Comparison of ENCODE assay signal across 16 cellular contexts in the genomic region with DNA sequence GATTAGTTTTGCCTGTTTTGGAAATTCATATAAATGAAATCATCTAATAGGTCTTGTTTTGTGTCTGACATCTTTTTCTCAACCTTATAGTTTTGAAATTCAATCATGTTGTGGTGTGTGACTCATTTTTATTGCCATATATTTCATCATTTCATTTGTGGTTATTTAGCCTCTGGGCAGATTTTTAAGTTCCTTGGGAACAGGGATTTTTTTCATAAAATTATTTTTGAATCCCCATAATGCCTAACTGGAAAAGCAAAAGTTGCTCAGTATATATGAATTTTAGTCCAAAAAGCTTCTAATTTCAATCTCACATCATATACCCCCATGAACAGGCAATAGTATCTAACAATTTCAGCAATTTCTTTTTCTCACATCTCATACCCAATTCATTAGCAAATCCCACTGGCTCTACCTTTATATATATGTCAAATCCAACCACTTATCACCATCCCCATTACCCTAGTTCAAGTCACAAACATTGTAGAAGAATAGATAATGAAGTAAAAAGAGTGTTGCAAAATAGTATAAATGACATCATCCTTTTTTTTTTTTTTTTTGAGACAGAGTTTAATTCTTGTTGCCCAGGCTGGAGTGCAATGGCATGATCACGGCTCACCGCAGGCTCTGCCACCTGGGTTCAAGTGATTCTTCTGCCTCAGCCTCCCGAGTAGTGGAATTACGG. TPM values are rescaled to one million over a fixed set of nuclear protein-coding genes. Genes with fewer than 3 reads are reported as not detected.
DNase-seq lines count a peak whose midpoint lies in the region; TF ChIP-seq lines count a peak whose summit lies in the region.
"Had no signal": no experiment of that assay in that cellular context is flagged by ENCODE, and none has a peak within 500 bp of the region (broad histone marks: within the 10 kb centered on the region; RNA-seq: fewer than 3 reads in every experiment).

No MANE protein-coding gene starts in this region.

- no peak for TF ChIP-seq CTCF in MCF 10A (IDR thresholded peaks at IDR 0.05; ENCODE audit: unreplicated experiment)
- TF ChIP-seq CTCF in breast epithelium (IDR thresholded peaks at IDR 0.05) = no peak
- no peak for TF ChIP-seq CTCF in epithelial cell of esophagus (IDR thresholded peaks at IDR 0.05; ENCODE audit: insufficient read depth, low read depth, low read length, missing control alignments)
- TF ChIP-seq CTCF in tibial nerve (IDR thresholded peaks at IDR 0.05) = no peak

- no peaks in the 10 kb centered on the region for H3K27me3 Mint-ChIP-seq in MCF 10A (ENCODE audit: insufficient read depth, unreplicated experiment)

- DNase-seq in MCF 10A (ENCODE audit: unreplicated experiment) (peak; percentile 77), breast epithelium (ENCODE audit: low spot score in 2 of 2) (no peak), NOMO-1 treated with DMSO at 0.1 percent for 48 hours (lab: John Stamatoyannopoulos, UW; ENCODE audit: unreplicated experiment) (peak; percentile 59), epithelial cell of esophagus (ENCODE audit: low read depth) (peak; percentile 84), tibial nerve (ENCODE audit: low spot score in 2 of 2) (no peak), G401 (ENCODE audit: low spot score) (no peak)
- no peak for DNase-seq in effector CD4-positive, alpha-beta T cell
- DNase-seq: activated CD8-positive, alpha-beta memory T cell treated with anti-CD3 and anti-CD28 coated beads, Interleukin-2, amount 50 U/mL, for 48 hours; body of pancreas; esophagus squamous epithelium; GDM1; NCI-H187 treated with DMSO at 0.1 percent for 48 hours; stimulated activated CD4-positive, alpha-beta T cell treated with anti-CD3 and anti-CD28 coated beads, Interleukin-4, amount 100 ng/mL, for 1 hour; testis had no signal

- H3K36me3 ChIP-seq in breast epithelium (no peaks in the 10 kb centered on the region), subcutaneous abdominal adipose tissue (ENCODE audit: control insufficient read depth in 5 of 5, insufficient read depth in 5 of 5, low read length in 5 of 5) (no peaks in the 10 kb centered on the region), tibial nerve (no peaks in the 10 kb centered on the region)
- H3K36me3 ChIP-seq: BLaER1, esophagus squamous epithelium had no signal

- peak overlapping the region; percentile 94 for H3K27ac Mint-ChIP-seq in MCF 10A (ENCODE audit: low read depth, unreplicated experiment)

- H3K36me3 Mint-ChIP-seq in MCF 10A (ENCODE audit: insufficient read depth, unreplicated experiment) = no peaks in the 10 kb centered on the region

- CTCF ChIA-PET in MCF 10A (lab: Yijun Ruan, JAX) = interaction anchor here (0.7 to 6.3 kb wide), 11 partner anchors 10 to 207 kb away, joined by 3 to 57 read pairs (median 6); a partner anchor contains a TSS

- in situ Hi-C loops in G401 (cut with HindIII; ENCODE audit: low sequenced_read_pairs) = no loop called here

- no peak overlapping the region for H3K9ac ChIP-seq in subcutaneous abdominal adipose tissue (ENCODE audit: low read length in 5 of 5)
- H3K9ac ChIP-seq: BLaER1 had no signal

- BruUV-seq in MCF 10A (replicated peaks; lab: Mats Ljungman, UMichigan) = TSS peak; percentile 74

- POLR2A ChIA-PET in MCF 10A (lab: Yijun Ruan, JAX) = interaction anchor here (0.6 to 6.9 kb wide), 8 partner anchors 14 to 1490 kb away, joined by 3 to 70 read pairs (median 4); a partner anchor contains a TSS

- H3K4me1 ChIP-seq in breast epithelium = no peaks in the 10 kb centered on the region
- peaks cover 0 to 6% (median 0%) of the 10 kb centered on the region in 5 donors for H3K4me1 ChIP-seq in subcutaneous abdominal adipose tissue (ENCODE audit: control insufficient read depth in 5 of 5, insufficient read depth in 5 of 5, low read length in 5 of 5)
- no peaks in the 10 kb centered on the region for H3K4me1 ChIP-seq in tibial nerve
- H3K4me1 ChIP-seq: body of pancreas, esophagus squamous epithelium, testis had no signal

- TF ChIP-seq EP300 in tibial nerve (IDR thresholded peaks at IDR 0.05) = no peak

- H3K27ac ChIP-seq in breast epithelium = no peak overlapping the region
- peak overlapping the region; percentile 27 for H3K27ac ChIP-seq in subcutaneous abdominal adipose tissue (ENCODE audit: low read depth, low read length)
- H3K27ac ChIP-seq in tibial nerve = no peak overlapping the region
- H3K27ac ChIP-seq: BLaER1, body of pancreas, esophagus squamous epithelium, testis had no signal

- peaks cover 40% of the 10 kb centered on the region for H3K4me1 Mint-ChIP-seq in MCF 10A (ENCODE audit: insufficient read depth, unreplicated experiment)

- H3K9me3 ChIP-seq in breast epithelium (no peaks in the 10 kb centered on the region), subcutaneous abdominal adipose tissue (ENCODE audit: control insufficient read depth in 5 of 5, low read length in 5 of 5) (no peaks in the 10 kb centered on the region), tibial nerve (no peaks in the 10 kb centered on the region)
- H3K9me3 ChIP-seq: BLaER1, body of pancreas, esophagus squamous epithelium, testis had no signal

- H3K27me3 ChIP-seq in breast epithelium (no peaks in the 10 kb centered on the region), subcutaneous abdominal adipose tissue (ENCODE audit: control insufficient read depth in 5 of 5, insufficient read depth in 4 of 5, low read length in 5 of 5) (no peaks in the 10 kb centered on the region), tibial nerve (no peaks in the 10 kb centered on the region)
- H3K27me3 ChIP-seq: BLaER1, body of pancreas, esophagus squamous epithelium, testis had no signal

- intact Hi-C loops in MCF 10A (cut with micrococcal nuclease) = loop anchor here (1.0 to 2.0 kb wide), 2 partner anchors 32 to 57 kb away; a partner anchor contains a TSS
- intact Hi-C loops in breast epithelium (cut with DNase I; ENCODE audit: low total_unique reads) = no loop called here

- no peak for TF ChIP-seq POLR2A in breast epithelium (IDR thresholded peaks at IDR 0.05)
- TF ChIP-seq POLR2A in tibial nerve (IDR thresholded peaks at IDR 0.05) = no peak

- no peak overlapping the region for H3K4me3 ChIP-seq in breast epithelium
- no peak overlapping the region for H3K4me3 ChIP-seq in epithelial cell of esophagus (ENCODE audit: low read length)
- H3K4me3 ChIP-seq in subcutaneous abdominal adipose tissue (ENCODE audit: low read depth in 1 of 5, low read length in 5 of 5) = no peak overlapping the region
- no peak overlapping the region for H3K4me3 ChIP-seq in tibial nerve
- H3K4me3 ChIP-seq: BLaER1, body of pancreas, esophagus squamous epithelium, testis had no signal

- peak overlapping the region; percentile 34 for H3K4me3 Mint-ChIP-seq in MCF 10A (ENCODE audit: unreplicated experiment)

- no peaks in the 10 kb centered on the region for H3K9me3 Mint-ChIP-seq in MCF 10A (ENCODE audit: unreplicated experiment)

- 81 to 85% methylated on average over 4 of the region's 4 CpGs for WGBS in tibial nerve, 2 donors

RNA-seq across cellular contexts. Expression of a gene that starts 2.6 kb away (rescaled TPM):
- not detected in 2 replicates for total RNA-seq in MCF 10A (2022)
- total RNA-seq in breast epithelium = not detected
- total RNA-seq in tibial nerve = not detected
- not detected in 2 replicates for total RNA-seq in G401 (2014; rRNA removed; shearing (Covaris generic))
- total RNA-seq: body of pancreas, esophagus squamous epithelium had no signal

RNA-seq across cellular contexts. Expression of a gene that starts 48.6 kb away (rescaled TPM):
- total RNA-seq in MCF 10A (2022) (10.3 and 16.7 TPM in 2 replicates), breast epithelium (10 to 100 TPM; 22.1 to 41.6 (median 25.2) TPM), tibial nerve (10 to 100 TPM; 16.1 to 42.4 (median 31.9) TPM)
- total RNA-seq in G401 (2014; rRNA removed; shearing (Covaris generic)) = 8.1 and 8.9 TPM in 2 replicates

RNA-seq across cellular contexts. Expression of a gene that starts 57.7 kb away (rescaled TPM):
- total RNA-seq in MCF 10A (2022) (166 and 210 TPM in 2 replicates), breast epithelium (100 to 1,000 TPM; 192 to 238 (median 202) TPM), tibial nerve (100 to 1,000 TPM; 128 to 254 (median 198) TPM)
- 381 and 389 TPM in 2 replicates for total RNA-seq in G401 (2014; rRNA removed; shearing (Covaris generic))

Comparison
In these comparisons a context has a peak if more than half of its experiments do, and no peak if none do; other contexts are left out.
1. DNase-seq: peak in MCF 10A (single experiment), NOMO-1 treated with DMSO at 0.1 percent for 48 hours (single experiment) and epithelial cell of esophagus (single experiment); none in breast epithelium (0 of 2), tibial nerve (0 of 2), G401 (single experiment) and effector CD4-positive, alpha-beta T cell (single experiment).